Comparison of ENCODE assay signal across 16 cellular contexts in genomic region chr20:54397292-54398155, GRCh38.
DNase-seq lines count a peak whose midpoint lies in the region; ATAC-seq, FAIRE-seq and TF ChIP-seq lines count a peak whose summit lies in the region.
"Had no signal": no experiment of that assay in that cellular context is flagged by ENCODE, and none has a peak within 500 bp of the region (broad histone marks: within the 10 kb centered on the region; RNA-seq: fewer than 3 reads in every experiment).

No MANE protein-coding gene starts in this region.

- no peaks in the 10 kb centered on the region for H3K9me3 Mint-ChIP-seq in neural progenitor cell

- H2AFZ ChIP-seq in H1 (ENCODE audit: low read length) (no peak overlapping the region), neural progenitor cell (replicated peaks) (peak overlapping the region; percentile 4)

- no peak overlapping the region for H3K18ac ChIP-seq in H1 (ENCODE audit: extremely low read depth, low read length)

- H3K56ac ChIP-seq in H1 (replicated peaks; ENCODE audit: insufficient read length, low read depth, low read length) = peak overlapping the region; percentile 26

- intact Hi-C loops in esophagus squamous epithelium (cut with DNase I) = no loop called here
- intact Hi-C loops in mucosa of descending colon (cut with DNase I, micrococcal nuclease) = no loop called here

- no peaks in the 10 kb centered on the region for H3K79me1 ChIP-seq in H1 (ENCODE audit: low read depth, low read length)

- no peak overlapping the region for H3K4ac ChIP-seq in H1 (replicated peaks; ENCODE audit: insufficient read length, low read depth, low read length)

- 90% methylated on average over 3 of the region's 3 CpGs; no CpG with 5 or more reads in 1 of the 2 experiments for WGBS in H1 (ENCODE audit: extremely low coverage in 1 of 2, insufficient coverage in 1 of 2, insufficient read length in 1 of 2, insufficient replicate concordance in 2 of 2, low coverage in 1 of 2, low lambda C conversion rate in 2 of 2, missing lambda C conversion rate in 1 of 2), 2 experiments
- WGBS in esophagus squamous epithelium, 2 donors = 74 to 81% methylated on average over 3 of the region's 3 CpGs

- H3F3A ChIP-seq in neural progenitor cell (ENCODE audit: low read depth) = no peaks in the 10 kb centered on the region

- H3K23ac ChIP-seq in H1 (ENCODE audit: insufficient read length) = no peak overlapping the region

- POLR2A ChIA-PET in H1 (lab: Charles Lee; ENCODE audit: partially characterized antibody) = interaction anchor here (1.0 kb wide), 1 partner anchor 176 kb away, joined by 4 read pairs; no protein-coding TSS in a partner anchor

- no peak overlapping the region for H3K9ac ChIP-seq in H1 (replicated peaks in 1 of 4; ENCODE audit: extremely low read depth in 1 of 4, low read depth in 3 of 4, low read length in 3 of 4)
- no peak overlapping the region for H3K9ac ChIP-seq in neural progenitor cell

- peak; percentile 6 for DNase-seq in GM06990 (ENCODE audit: extremely low read depth, insufficient read length)
- DNase-seq in LHCN-M2 (ENCODE audit: low read depth) = peak; percentile 77
- DNase-seq in H1 (ENCODE audit: low read depth in 1 of 2, low spot score in 2 of 2) = no peak
- DNase-seq in neural progenitor cell (ENCODE audit: low spot score) = peak; percentile 17
- DNase-seq in esophagus squamous epithelium (lab: John Stamatoyannopoulos, UW) = no peak
- DNase-seq in H54 (ENCODE audit: insufficient read length, low spot score) = no peak
- no peak for DNase-seq in mucosa of descending colon
- DNase-seq: DMS153; Karpas-422; NCI-H187 treated with DMSO at 0.1 percent for 48 hours; NCI-H526 treated with DMSO at 0.1 percent for 48 hours; NK-92 treated with Interleukin-12 subunit alpha and Interleukin-12 subunit beta, amount 100 ng/mL, for 24 hours; RPMI8226; SIG-M5 had no signal

- peaks cover 4% of the 10 kb centered on the region for H3K27me3 Mint-ChIP-seq in neural progenitor cell (ENCODE audit: insufficient read depth, low read depth)

- H3K27me3 ChIP-seq in GM06990 (replicated peaks; ENCODE audit: control insufficient read depth, insufficient read depth, low read length) (no peaks in the 10 kb centered on the region), H1 (replicated peaks in 1 of 4; ENCODE audit: control insufficient read depth in 3 of 4, extremely low read depth in 1 of 4, insufficient read depth in 3 of 4, low read length in 3 of 4) (no peaks in the 10 kb centered on the region), neural progenitor cell (no peaks in the 10 kb centered on the region), esophagus squamous epithelium (no peaks in the 10 kb centered on the region)

- no peak for TF ChIP-seq POLR2A in H1 (IDR thresholded peaks at IDR 0.05; ENCODE audit: control extremely low read depth in 1 of 2, low read depth in 2 of 2, low read length in 2 of 2)
- TF ChIP-seq POLR2A in esophagus squamous epithelium (IDR thresholded peaks at IDR 0.05) = no peak
- no peak for TF ChIP-seq POLR2A in H54 (IDR thresholded peaks at IDR 0.05; ENCODE audit: low read depth, low read length)

- no peak overlapping the region for H4K8ac ChIP-seq in H1 (ENCODE audit: extremely low read depth, insufficient read depth, low read length)

- H3K36me3 ChIP-seq in GM06990 (ENCODE audit: control insufficient read depth, insufficient read depth, low read length) (no peaks in the 10 kb centered on the region), H1 (ENCODE audit: control insufficient read depth in 2 of 4, insufficient read depth in 4 of 4, low read length in 3 of 4) (no peaks in the 10 kb centered on the region), neural progenitor cell (no peaks in the 10 kb centered on the region), esophagus squamous epithelium (no peaks in the 10 kb centered on the region), mucosa of descending colon (ENCODE audit: low read depth) (no peaks in the 10 kb centered on the region)

- H2BK5ac ChIP-seq in H1 (ENCODE audit: low read depth, low read length) = no peak overlapping the region

- H3K9me3 ChIP-seq in H1 (ENCODE audit: insufficient read depth in 2 of 2, low read depth in 1 of 2, low read length in 1 of 2) = no peaks in the 10 kb centered on the region
- no peaks in the 10 kb centered on the region for H3K9me3 ChIP-seq in neural progenitor cell (ENCODE audit: low read depth)
- H3K9me3 ChIP-seq in esophagus squamous epithelium = no peaks in the 10 kb centered on the region
- H3K9me3 ChIP-seq in mucosa of descending colon = no peaks in the 10 kb centered on the region

- H3K27ac Mint-ChIP-seq in neural progenitor cell = no peak overlapping the region

- no peak overlapping the region; the same call in 1 of the 2 replicates for H2BK12ac ChIP-seq in H1 (ENCODE audit: low read depth, low read length)

- H3K79me2 ChIP-seq in H1 (ENCODE audit: control insufficient read depth in 1 of 2, insufficient read depth in 2 of 2, low read length in 2 of 2) (no peaks in the 10 kb centered on the region), neural progenitor cell (ENCODE audit: low read depth) (no peaks in the 10 kb centered on the region)

- 0 out of 7 replicates have a peak, but pooled peaks cover 0 to 3% (median 0%) of the 10 kb centered on the region in 4 experiments for H3K4me1 ChIP-seq in H1 (replicated peaks in 1 of 4; ENCODE audit: control insufficient read depth in 3 of 4, insufficient read depth in 4 of 4, low read length in 3 of 4)
- peaks cover 5% of the 10 kb centered on the region for H3K4me1 ChIP-seq in neural progenitor cell
- H3K4me1 ChIP-seq in esophagus squamous epithelium = no peaks in the 10 kb centered on the region
- no peaks in the 10 kb centered on the region for H3K4me1 ChIP-seq in mucosa of descending colon (ENCODE audit: low read depth)

- H2BK15ac ChIP-seq in H1 (ENCODE audit: low read length) = no peak overlapping the region

- no peak overlapping the region for H2BK20ac ChIP-seq in H1 (ENCODE audit: low read length)

- peaks cover 7% of the 10 kb centered on the region for H3K4me1 Mint-ChIP-seq in neural progenitor cell

- H3K23me2 ChIP-seq in H1 (ENCODE audit: low read depth, low read length) = no peaks in the 10 kb centered on the region

- ATAC-seq in HG02571 (IDR thresholded peaks at IDR 0.05; ENCODE audit: unreplicated experiment) (no peak), mucosa of descending colon (no peak)

- no peaks in the 10 kb centered on the region for H3K36me3 Mint-ChIP-seq in neural progenitor cell

- TF ChIP-seq RAD21 in H1 (IDR thresholded peaks at IDR 0.05 in 1 of 2, conservative IDR thresholded peaks at IDR 0.05 in 1 of 2; ENCODE audit: low read depth in 2 of 2, low read length in 2 of 2) = no peak

- H4K20me1 ChIP-seq in H1 (replicated peaks in 1 of 2; ENCODE audit: control insufficient read depth in 1 of 2, insufficient read depth in 2 of 2, low read length in 2 of 2) (no peaks in the 10 kb centered on the region), neural progenitor cell (ENCODE audit: low read depth) (no peaks in the 10 kb centered on the region)

- TF ChIP-seq CTCF in GM06990 (IDR thresholded peaks at IDR 0.05; ENCODE audit: insufficient read depth, low read length, poor library complexity, severe bottlenecking) (no peak), H1 (IDR thresholded peaks at IDR 0.05; ENCODE audit: control extremely low read depth in 1 of 3, insufficient read depth in 1 of 3, low read depth in 1 of 3, low read length in 3 of 3) (no peak), neural progenitor cell (IDR thresholded peaks at IDR 0.05) (no peak), esophagus squamous epithelium (IDR thresholded peaks at IDR 0.05) (no peak), mucosa of descending colon (IDR thresholded peaks at IDR 0.05) (no peak)

- no peak overlapping the region for H4K5ac ChIP-seq in H1 (ENCODE audit: insufficient read length, low read depth, low read length)

- H3K4me3 ChIP-seq in GM06990 (replicated peaks; ENCODE audit: low read depth, low read length) (no peak overlapping the region), H1 (ENCODE audit: extremely low read depth in 1 of 4, insufficient read depth in 2 of 4, low read depth in 3 of 4, low read length in 4 of 4) (no peak overlapping the region), neural progenitor cell (no peak overlapping the region), esophagus squamous epithelium (no peak overlapping the region), mucosa of descending colon (no peak overlapping the region)

- no peak overlapping the region for H3K14ac ChIP-seq in H1 (ENCODE audit: insufficient read length)

- FAIRE-seq in H1 (lab: Jason Lieb, UNC) (no peak), H54 (lab: Jason Lieb, UNC) (no peak)

- no peak overlapping the region for H2BK120ac ChIP-seq in H1 (replicated peaks; ENCODE audit: low read depth, low read length)

- H3K27ac ChIP-seq in H1 (ENCODE audit: low read depth, low read length) = no peak overlapping the region
- no peak overlapping the region for H3K27ac ChIP-seq in neural progenitor cell
- no peak overlapping the region for H3K27ac ChIP-seq in esophagus squamous epithelium
- H3K27ac ChIP-seq: C4-2B had no signal

- H3K4me2 ChIP-seq in H1 (ENCODE audit: insufficient read depth in 1 of 2, low read depth in 2 of 2, low read length in 2 of 2) (no peak overlapping the region), neural progenitor cell (no peak overlapping the region)

- no peak overlapping the region for H4K91ac ChIP-seq in H1 (replicated peaks; ENCODE audit: insufficient read length, low read length)

- CTCF ChIA-PET in H1 (lab: Charles Lee; ENCODE audit: partially characterized antibody) = interaction anchor here (0.8 to 2.2 kb wide), 6 partner anchors 10 to 198 kb away, joined by 3 to 6 read pairs (median 3); no protein-coding TSS in a partner anchor

- no peak overlapping the region for H3K4me3 Mint-ChIP-seq in neural progenitor cell

- no peak overlapping the region for H2AK5ac ChIP-seq in H1 (ENCODE audit: low read depth, low read length)

- TF ChIP-seq EP300 in H1 (IDR thresholded peaks at IDR 0.05; ENCODE audit: borderline replicate concordance in 1 of 2, low read depth in 2 of 2, low read length in 2 of 2) = 0 out of 3 replicates have a peak, but pooled peaks of 1 of the 2 experiments have one; percentile 12

TF ChIP-seq in H1, 55 proteins besides CTCF, POLR2A, EP300 and RAD21:
- 0 out of 2 replicates have a peak, but pooled peaks have one; percentile 77 for TF ChIP-seq TCF12 (IDR thresholded peaks at IDR 0.05; ENCODE audit: low read depth, low read length)
- no peak for TF ChIP-seq SP4 (IDR thresholded peaks at IDR 0.05; ENCODE audit: low read length)
- peak; percentile 79 for TF ChIP-seq JUND (IDR thresholded peaks at IDR 0.05; ENCODE audit: low read length)
- no peak for TF ChIP-seq SP1 (IDR thresholded peaks at IDR 0.05; ENCODE audit: low read depth, low read length)

Comparison
In these comparisons a context has a peak if more than half of its experiments do, and no peak if none do; other contexts are left out.
1. DNase-seq: peak in GM06990 (single experiment), LHCN-M2 (single experiment) and neural progenitor cell (single experiment); none in H1 (0 of 2), esophagus squamous epithelium (single experiment), H54 (single experiment) and mucosa of descending colon (0 of 3).